In genomic region chr16:11674818-11675560, GRCh38 we compare ENCODE assay signal across 9 cellular contexts. TPM values are rescaled to one million over a fixed set of nuclear protein-coding genes. Genes with fewer than 3 reads are reported as not detected.
DNase-seq lines count a peak whose midpoint lies in the region; TF ChIP-seq lines count a peak whose summit lies in the region.
"Had no signal": no experiment of that assay in that cellular context is flagged by ENCODE, and none has a peak within 500 bp of the region (broad histone marks: within the 10 kb centered on the region; RNA-seq: fewer than 3 reads in every experiment).

No MANE protein-coding gene starts in this region.

- H3K9ac ChIP-seq in MM.1S (ENCODE audit: low read length) = no peak overlapping the region

- H2AFZ ChIP-seq in MM.1S (ENCODE audit: low read length) (no peak overlapping the region), osteoblast (ENCODE audit: low read length) (no peak overlapping the region)

- H4K20me1 ChIP-seq in MM.1S (ENCODE audit: insufficient read depth, low read length) (peaks cover 34% of the 10 kb centered on the region), osteoblast (ENCODE audit: insufficient read depth, low read length) (peaks cover 81% of the 10 kb centered on the region)

- H3K4me3 Mint-ChIP-seq in CD8-positive, alpha-beta memory T cell = no peak overlapping the region

- peaks cover 90% of the 10 kb centered on the region for H3K79me2 ChIP-seq in MM.1S (ENCODE audit: low read length)
- H3K79me2 ChIP-seq in osteoblast (ENCODE audit: insufficient read depth, low read length) = peaks cover 23% of the 10 kb centered on the region

- peaks cover 24% of the 10 kb centered on the region for H3K36me3 ChIP-seq in CD8-positive, alpha-beta memory T cell (ENCODE audit: insufficient read depth, low read length)
- peaks cover 11% of the 10 kb centered on the region for H3K36me3 ChIP-seq in MM.1S (replicated peaks; ENCODE audit: insufficient read depth, low read length)
- H3K36me3 ChIP-seq in osteoblast (ENCODE audit: insufficient read depth, low read length) = peaks cover 20% of the 10 kb centered on the region

- H3F3A ChIP-seq in MM.1S (ENCODE audit: insufficient read depth, low read length) = peaks cover 67% of the 10 kb centered on the region

- H3K9me3 ChIP-seq in CD8-positive, alpha-beta memory T cell (ENCODE audit: low read length) = no peaks in the 10 kb centered on the region
- H3K9me3 ChIP-seq in MM.1S (replicated peaks; ENCODE audit: insufficient read depth, low read length) (no peaks in the 10 kb centered on the region), osteoblast (ENCODE audit: low read depth, low read length) (no peaks in the 10 kb centered on the region)

- peak in 1 of 5 donors; percentile 43 for DNase-seq in CD8-positive, alpha-beta memory T cell
- DNase-seq in MM.1S (peak; percentile 6), osteoblast (ENCODE audit: insufficient read length, low spot score, missing footprints) (peak; percentile 87), NCI-H524 (lab: John Stamatoyannopoulos, UW) (no peak), MV-4-11 (lab: John Stamatoyannopoulos, UW) (no peak), T-helper 9 cell (no peak)
- DNase-seq in stimulated activated CD4-positive, alpha-beta T cell treated with anti-CD3 and anti-CD28 coated beads, Interleukin-4, amount 100 ng/mL, for 1 hour = no peak
- DNase-seq: GOT3 had no signal

- H3K9me2 ChIP-seq in MM.1S (replicated peaks; ENCODE audit: insufficient read depth, low read length) = no peaks in the 10 kb centered on the region

- peaks cover 35% of the 10 kb centered on the region for H3K4me1 ChIP-seq in CD8-positive, alpha-beta memory T cell (ENCODE audit: insufficient read depth, low read length)
- H3K4me1 ChIP-seq in MM.1S (ENCODE audit: low read length) (peaks cover 80% of the 10 kb centered on the region), osteoblast (ENCODE audit: insufficient read depth, low read length) (peaks cover 20% of the 10 kb centered on the region)

- CTCF ChIA-PET in CD8-positive, alpha-beta memory T cell (lab: Charles Lee) = interaction anchor here (1.0 kb wide), 1 partner anchor 279 kb away, joined by 3 read pairs; no protein-coding TSS in a partner anchor

- no peak overlapping the region for H3K27ac ChIP-seq in CD8-positive, alpha-beta memory T cell (ENCODE audit: low read depth, low read length)
- peak overlapping the region; percentile 92; the same call in 1 of the 2 replicates for H3K27ac ChIP-seq in MM.1S (ENCODE audit: low read length)
- peak overlapping the region; percentile 41 for H3K27ac ChIP-seq in cingulate gyrus (ENCODE audit: low read depth, low read length)
- H3K27ac ChIP-seq in osteoblast (ENCODE audit: low read depth, low read length) = no peak overlapping the region

- no peak overlapping the region for H3K4me3 ChIP-seq in CD8-positive, alpha-beta memory T cell (ENCODE audit: low read length)
- no peak overlapping the region for H3K4me3 ChIP-seq in MM.1S (ENCODE audit: low read length)
- H3K4me3 ChIP-seq in osteoblast (ENCODE audit: insufficient read depth, low read length) = no peak overlapping the region

- peaks cover 7 to 46% (median 16%) of the 10 kb centered on the region in 3 donors for H3K36me3 Mint-ChIP-seq in CD8-positive, alpha-beta memory T cell

- H3K27ac Mint-ChIP-seq in CD8-positive, alpha-beta memory T cell = peak overlapping the region in 5 of 8 donors; percentile 61 to 85 (median 77)

- H3K9me3 Mint-ChIP-seq in CD8-positive, alpha-beta memory T cell = no peaks in the 10 kb centered on the region

- TF ChIP-seq CTCF in MM.1S (IDR thresholded peaks at IDR 0.05; ENCODE audit: low read length) = no peak
- TF ChIP-seq CTCF in osteoblast (IDR thresholded peaks at IDR 0.05; ENCODE audit: extremely low read depth, low read depth, low read length) = no peak

- POLR2A ChIA-PET in CD8-positive, alpha-beta memory T cell (lab: Charles Lee) = no interaction called here

- H3K27me3 Mint-ChIP-seq in CD8-positive, alpha-beta memory T cell = no peaks in the 10 kb centered on the region

- peaks cover 37 to 86% (median 43%) of the 10 kb centered on the region in 3 donors for H3K4me1 Mint-ChIP-seq in CD8-positive, alpha-beta memory T cell

- no peaks in the 10 kb centered on the region for H3K27me3 ChIP-seq in CD8-positive, alpha-beta memory T cell (ENCODE audit: insufficient read depth, low read length, poor library complexity, severe bottlenecking)
- H3K27me3 ChIP-seq in MM.1S (replicated peaks; ENCODE audit: insufficient read depth, low read length) (no peaks in the 10 kb centered on the region), osteoblast (ENCODE audit: insufficient read depth, low read length) (no peaks in the 10 kb centered on the region)

- H3K4me2 ChIP-seq in MM.1S (ENCODE audit: low read depth, low read length) = no peak overlapping the region
- H3K4me2 ChIP-seq in osteoblast (ENCODE audit: insufficient read depth, low read length) = no peak overlapping the region

RNA-seq across cellular contexts. Expression of gene SNN, which starts 6.7 kb away (rescaled TPM):
- total RNA-seq in CD8-positive, alpha-beta memory T cell = 1 to 10 TPM; 5.8 to 6.0 TPM
- polyA plus RNA-seq in CD8-positive, alpha-beta memory T cell = 10.6 TPM
- total RNA-seq in osteoblast = 13.0 and 13.8 TPM in 2 replicates

Comparison
In these comparisons a context has a peak if more than half of its experiments do, and no peak if none do; other contexts are left out.
1. DNase-seq: peak in MM.1S (single experiment) and osteoblast (single experiment); none in stimulated activated CD4-positive, alpha-beta T cell treated with anti-CD3 and anti-CD28 coated beads, Interleukin-4, amount 100 ng/mL, for 1 hour (single experiment), NCI-H524 (0 of 2), MV-4-11 (single experiment) and T-helper 9 cell (single experiment).
2. H3K27ac ChIP-seq: peak in MM.1S (single experiment) and cingulate gyrus (single experiment); none in CD8-positive, alpha-beta memory T cell (single experiment) and osteoblast (single experiment).